In genomic region chr17:2615882-2616281, GRCh38 we compare ENCODE assay signal across 1 cellular context.
TF ChIP-seq lines count a peak whose summit lies in the region.

No MANE protein-coding gene starts in this region.

TF ChIP-seq in GM12878, 131 proteins besides CTCF, POLR2A, EP300 and RAD21:
- TF ChIP-seq BCLAF1 (IDR thresholded peaks at IDR 0.05) (no peak), TCF7 (IDR thresholded peaks at IDR 0.05; ENCODE audit: borderline replicate concordance) (no peak), RB1 (IDR thresholded peaks at IDR 0.05; ENCODE audit: borderline replicate concordance) (no peak), MTA3 (IDR thresholded peaks at IDR 0.05; ENCODE audit: borderline replicate concordance, low read length) (no peak), ATF2 (IDR thresholded peaks at IDR 0.05; ENCODE audit: low read length) (no peak), IRF3 (IDR thresholded peaks at IDR 0.05) (no peak), ELK1 (IDR thresholded peaks at IDR 0.05; ENCODE audit: low read depth, low read length) (no peak)
